ENCODE assay signal across 20 cellular contexts in the genomic region with DNA sequence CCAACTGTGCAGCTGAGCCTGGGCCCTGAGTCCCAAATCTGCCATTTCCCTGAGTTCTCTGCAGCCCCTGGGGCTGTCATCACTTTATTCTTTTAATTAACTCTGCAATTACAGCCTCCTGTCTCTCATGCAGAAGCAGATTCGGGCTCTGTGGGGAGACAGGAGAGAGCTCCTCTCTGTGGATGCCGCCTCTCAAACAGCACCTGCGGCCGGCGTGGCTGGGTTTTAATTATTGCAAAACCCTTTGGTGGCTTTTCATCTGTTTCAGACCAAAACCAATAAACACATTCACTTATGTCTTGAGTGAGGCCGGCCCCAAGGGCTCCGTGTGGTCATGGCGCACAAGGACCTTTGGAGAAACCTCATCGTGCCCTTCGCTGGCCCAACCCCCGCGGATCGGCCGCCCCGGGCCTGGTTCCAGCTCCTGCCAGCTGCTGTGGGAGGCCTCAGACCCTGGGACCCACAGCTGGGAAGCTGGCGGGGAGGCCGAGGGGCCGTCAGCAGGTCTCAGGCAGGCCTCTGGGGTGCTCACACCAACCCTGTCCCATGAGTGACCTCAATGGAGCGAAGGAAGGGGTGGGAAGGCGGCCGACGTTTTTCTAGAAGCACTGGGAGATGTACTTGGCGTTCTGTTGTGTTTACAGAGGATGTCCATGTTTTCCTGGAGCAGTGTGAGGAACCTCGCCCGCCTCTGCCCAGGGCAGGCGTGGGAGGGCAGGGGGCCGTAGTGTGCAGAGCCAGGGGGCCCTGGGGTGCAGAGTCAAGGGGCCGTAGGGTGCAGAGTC. TPM values are rescaled to one million over a fixed set of nuclear protein-coding genes. Genes with fewer than 3 reads are reported as not detected.
"Had no signal": no experiment of that assay in that cellular context is flagged by ENCODE, and none has a peak within 500 bp of the region (broad histone marks: within the 10 kb centered on the region; RNA-seq: fewer than 3 reads in every experiment).

No MANE protein-coding gene starts in this region.

- H3K36me3 ChIP-seq: left lung, ovary, prostate gland, tibial artery had no signal

- H3K27ac ChIP-seq: foreskin keratinocyte, left lung, ovary, prostate gland, tibial artery had no signal

- ATAC-seq: activated CD8-positive, alpha-beta T cell treated with anti-CD3 and anti-CD28 coated beads, Interleukin-2, amount 10 ng/mL, durations not matched to agents 7 days and 5 days; activated naive CD4-positive, alpha-beta T cell treated with anti-CD3 and anti-CD28 coated beads, Interleukin-2, amount 50 U/mL, for 72 hours; foreskin keratinocyte; left lung; naive thymus-derived CD8-positive, alpha-beta T cell had no signal

- H3K4me1 ChIP-seq: foreskin keratinocyte, left lung, prostate gland had no signal

- H3K4me3 ChIP-seq: left lung, ovary, prostate gland, tibial artery had no signal

- DNase-seq: activated CD4-positive, alpha-beta T cell treated with anti-CD3 and anti-CD28 coated beads for 1 hour; activated CD4-positive, alpha-beta T cell treated with anti-CD3 and anti-CD28 coated beads, Interleukin-2, amount 50 U/mL, for 1 hour; activated CD8-positive, alpha-beta T cell treated with anti-CD3 and anti-CD28 coated beads, Interleukin-2, amount 10 ng/mL, durations not matched to agents 7 days and 5 days; activated gamma-delta T cell treated with Interleukin-2 at 50 U/mL for 16 hours; activated T-cell treated with anti-CD3 and anti-CD28 coated beads, Interleukin-2, amount 50 U/mL, for 1 hour; aorta; dermis blood vessel endothelial cell; effector CD8-positive, alpha-beta T cell; foreskin keratinocyte; immature natural killer cell; left lung; naive thymus-derived CD8-positive, alpha-beta T cell; ovary; stimulated activated CD4-positive, alpha-beta T cell treated with anti-CD3 and anti-CD28 coated beads, Interleukin-4, amount 100 ng/mL, for 4 hours; T-helper 9 cell; tibial artery had no signal

- H3K9me3 ChIP-seq: left lung, ovary, prostate gland, tibial artery had no signal

- H3K27me3 ChIP-seq: foreskin keratinocyte, ovary had no signal

RNA-seq across cellular contexts. Expression of a gene that starts 18.8 kb away (rescaled TPM):
- total RNA-seq: activated CD8-positive, alpha-beta T cell treated with anti-CD3 and anti-CD28 coated beads, Interleukin-2, amount 10 ng/mL, durations not matched to agents 7 days and 5 days; activated naive CD4-positive, alpha-beta T cell treated with anti-CD3 and anti-CD28 coated beads, Interleukin-2, amount 50 U/mL, for 72 hours; aorta; dermis blood vessel endothelial cell; foreskin keratinocyte; glomerular endothelial cell; kidney epithelial cell; naive thymus-derived CD8-positive, alpha-beta T cell had no signal
- polyA plus RNA-seq: foreskin keratinocyte; immature natural killer cell; naive thymus-derived CD8-positive, alpha-beta T cell; ovary had no signal
